ENCODE assay signal across 19 cellular contexts in genomic region chr10:80150172-80150571, GRCh38. TPM values are rescaled to one million over a fixed set of nuclear protein-coding genes. Genes with fewer than 3 reads are reported as not detected.
"Had no signal": no experiment of that assay in that cellular context is flagged by ENCODE, and none has a peak within 500 bp of the region (broad histone marks: within the 10 kb centered on the region; RNA-seq: fewer than 3 reads in every experiment).

No MANE protein-coding gene starts in this region.

- H3K4me3 ChIP-seq: lower lobe of right lung, prostate gland, right lobe of liver, spleen, tibial nerve had no signal

- H3K4me3 Mint-ChIP-seq: activated CD4-positive, alpha-beta memory T cell treated with anti-CD3 and anti-CD28 coated beads for 36 hours; activated T-helper 1 cell treated with anti-CD3 and anti-CD28 coated beads, Interleukin-12 subunit alpha, Interleukin-12 subunit beta, Interleukin-2, Interleukin-4 antibody, amounts not matched to agents 30 ng/mL and 10 ng/mL and 1 ng/mL, durations not matched to agents 14 hours and 24 hours and 36 hours; nephron; stimulated activated naive B cell treated with anti-CD40 and anti-IgM and Interleukin-4, amounts not matched to agents 10 μg/mL and 1 μg/mL and 100 μg/mL, for 72 hours had no signal

- H3K27ac Mint-ChIP-seq: nephron had no signal

- ATAC-seq: lower lobe of right lung; right lobe of liver; stimulated activated naive B cell treated with anti-CD40 and anti-IgM and Interleukin-4, amounts not matched to agents 10 μg/mL and 1 μg/mL and 100 μg/mL, for 72 hours had no signal

- H3K27ac ChIP-seq: brain microvascular endothelial cell, lower lobe of right lung, prostate gland, right lobe of liver, spleen, tibial nerve had no signal

- H3K9me3 Mint-ChIP-seq: activated T-helper 1 cell treated with anti-CD3 and anti-CD28 coated beads, Interleukin-12 subunit alpha, Interleukin-12 subunit beta, Interleukin-2, Interleukin-4 antibody, amounts not matched to agents 30 ng/mL and 10 ng/mL and 1 ng/mL, durations not matched to agents 14 hours and 24 hours and 36 hours had no signal

- FAIRE-seq: TTC549 had no signal

- H3K4me1 ChIP-seq: prostate gland, right lobe of liver had no signal

- H3K9me3 ChIP-seq: prostate gland, right lobe of liver had no signal

- DNase-seq: activated CD4-positive, alpha-beta memory T cell treated with anti-CD3 and anti-CD28 coated beads for 36 hours; activated CD4-positive, CD25-positive, alpha-beta regulatory T cell; activated CD8-positive, alpha-beta memory T cell treated with anti-CD3 and anti-CD28 coated beads, Interleukin-2, amount 50 U/mL, for 4 hours; activated naive CD4-positive, alpha-beta T cell treated with anti-CD3 and anti-CD28 coated beads, Interleukin-2, amount 50 U/mL, for 16 hours; brain microvascular endothelial cell; cerebellar nuclear complex; hippocampal formation; lower lobe of right lung; midbrain; right lobe of liver; stimulated activated CD4-positive, alpha-beta T cell treated with anti-CD3 and anti-CD28 coated beads, Interleukin-1b, Interleukin-23, amount 100 ng/mL, for 48 hours; stimulated activated naive B cell treated with anti-CD40 and anti-IgM and Interleukin-4, amounts not matched to agents 10 μg/mL and 1 μg/mL and 100 μg/mL, for 72 hours; T-helper 2 cell had no signal

- H3K27me3 ChIP-seq: brain microvascular endothelial cell, right lobe of liver, spleen, tibial nerve had no signal

- H3K27me3 Mint-ChIP-seq: activated CD4-positive, alpha-beta memory T cell treated with anti-CD3 and anti-CD28 coated beads for 36 hours; stimulated activated naive B cell treated with anti-CD40 and anti-IgM and Interleukin-4, amounts not matched to agents 10 μg/mL and 1 μg/mL and 100 μg/mL, for 72 hours had no signal

RNA-seq across cellular contexts. Expression of gene PLAC9, which starts 17.6 kb away (rescaled TPM):
- total RNA-seq: activated CD4-positive, alpha-beta memory T cell treated with anti-CD3 and anti-CD28 coated beads for 36 hours; activated T-helper 1 cell treated with anti-CD3 and anti-CD28 coated beads, Interleukin-12 subunit alpha, Interleukin-12 subunit beta, Interleukin-2, Interleukin-4 antibody, amounts not matched to agents 30 ng/mL and 10 ng/mL and 1 ng/mL, durations not matched to agents 14 hours and 24 hours and 36 hours had no signal
